13 cellular contexts compared by ENCODE assay signal in genomic region chr9:89455356-89455824, GRCh38. TPM values are rescaled to one million over a fixed set of nuclear protein-coding genes. Genes with fewer than 3 reads are reported as not detected.
DNase-seq lines count a peak whose midpoint lies in the region; ATAC-seq and TF ChIP-seq lines count a peak whose summit lies in the region.
"Had no signal": no experiment of that assay in that cellular context is flagged by ENCODE, and none has a peak within 500 bp of the region (broad histone marks: within the 10 kb centered on the region; RNA-seq: fewer than 3 reads in every experiment).

No MANE protein-coding gene starts in this region.

- H3K27me3 ChIP-seq in endodermal cell (ENCODE audit: control insufficient read depth, insufficient read depth, low read length, poor library complexity, severe bottlenecking), result no peaks in the 10 kb centered on the region

- H3K4me1 ChIP-seq in endodermal cell (ENCODE audit: control insufficient read depth, insufficient read depth, low read length), result peaks cover 5% of the 10 kb centered on the region
- H3K4me1 ChIP-seq: prostate gland had no signal

- ATAC-seq in GM18505 (IDR thresholded peaks at IDR 0.05; ENCODE audit: unreplicated experiment), result no peak

- TF ChIP-seq POLR2A in GM18505 (IDR thresholded peaks at IDR 0.05; ENCODE audit: borderline replicate concordance, extremely low read depth, insufficient read depth, insufficient read length), result no peak

- peak overlapping the region; percentile 36 for H3K4me3 Mint-ChIP-seq in activated naive CD4-positive, alpha-beta T cell treated with anti-CD3 and anti-CD28 coated beads, Interleukin-2, amount 10 ng/mL, durations not matched to agents 7 days and 5 days
- peak overlapping the region; percentile 52 for H3K4me3 Mint-ChIP-seq in activated CD4-positive, alpha-beta memory T cell treated with anti-CD3 and anti-CD28 coated beads, Interleukin-2, amount 10 ng/mL, durations not matched to agents 7 days and 5 days
- H3K4me3 Mint-ChIP-seq in endodermal cell, result no peak overlapping the region

- CTCF ChIA-PET in activated naive CD4-positive, alpha-beta T cell treated with anti-CD3 and anti-CD28 coated beads, Interleukin-2, amount 10 ng/mL, durations not matched to agents 7 days and 5 days (lab: Charles Lee), result interaction anchor here (2.6 to 3.3 kb wide), 2 partner anchors 26 to 94 kb away, joined by 13 to 17 read pairs; no protein-coding TSS in a partner anchor
- CTCF ChIA-PET in activated CD4-positive, alpha-beta memory T cell treated with anti-CD3 and anti-CD28 coated beads, Interleukin-2, amount 10 ng/mL, durations not matched to agents 7 days and 5 days (lab: Charles Lee), result interaction anchor here (1.0 to 2.4 kb wide), 5 partner anchors 10 to 142 kb away, joined by 3 to 13 read pairs (median 4); no protein-coding TSS in a partner anchor

- no peaks in the 10 kb centered on the region for H3K9me3 Mint-ChIP-seq in activated naive CD4-positive, alpha-beta T cell treated with anti-CD3 and anti-CD28 coated beads, Interleukin-2, amount 10 ng/mL, durations not matched to agents 7 days and 5 days
- no peaks in the 10 kb centered on the region for H3K9me3 Mint-ChIP-seq in activated CD4-positive, alpha-beta memory T cell treated with anti-CD3 and anti-CD28 coated beads, Interleukin-2, amount 10 ng/mL, durations not matched to agents 7 days and 5 days
- H3K9me3 Mint-ChIP-seq in endodermal cell, result no peaks in the 10 kb centered on the region

- TF ChIP-seq CTCF in endodermal cell (conservative IDR thresholded peaks at IDR 0.05), result no peak

- peak overlapping the region; percentile 84 for H3K27ac Mint-ChIP-seq in activated naive CD4-positive, alpha-beta T cell treated with anti-CD3 and anti-CD28 coated beads, Interleukin-2, amount 10 ng/mL, durations not matched to agents 7 days and 5 days
- peak overlapping the region; percentile 76 for H3K27ac Mint-ChIP-seq in activated CD4-positive, alpha-beta memory T cell treated with anti-CD3 and anti-CD28 coated beads, Interleukin-2, amount 10 ng/mL, durations not matched to agents 7 days and 5 days
- H3K27ac Mint-ChIP-seq in endodermal cell, result peak overlapping the region; percentile 64

- peaks cover 76% of the 10 kb centered on the region for H3K36me3 Mint-ChIP-seq in activated naive CD4-positive, alpha-beta T cell treated with anti-CD3 and anti-CD28 coated beads, Interleukin-2, amount 10 ng/mL, durations not matched to agents 7 days and 5 days
- H3K36me3 Mint-ChIP-seq in activated CD4-positive, alpha-beta memory T cell treated with anti-CD3 and anti-CD28 coated beads, Interleukin-2, amount 10 ng/mL, durations not matched to agents 7 days and 5 days (ENCODE audit: low read depth), result peaks cover 83% of the 10 kb centered on the region
- H3K36me3 Mint-ChIP-seq in endodermal cell (ENCODE audit: low read depth), result peaks cover 7% of the 10 kb centered on the region

- POLR2A ChIA-PET in activated CD4-positive, alpha-beta memory T cell treated with anti-CD3 and anti-CD28 coated beads, Interleukin-2, amount 10 ng/mL, durations not matched to agents 7 days and 5 days (lab: Charles Lee), result interaction anchor here (1.1 to 5.1 kb wide), 12 partner anchors 10 to 93 kb away, joined by 3 to 35 read pairs (median 11); no protein-coding TSS in a partner anchor

- 92 to 96% methylated on average over 4 to 9 of the region's 9 CpGs for WGBS in endodermal cell (ENCODE audit: insufficient coverage in 1 of 2, insufficient read length in 1 of 2), 2 experiments

- H3K4me3 ChIP-seq in endodermal cell (ENCODE audit: low read length), result no peak overlapping the region
- H3K4me3 ChIP-seq: prostate gland had no signal

- H3K27ac ChIP-seq in endodermal cell (ENCODE audit: low read depth, low read length), result no peak overlapping the region
- peak overlapping the region; percentile 99 for H3K27ac ChIP-seq in substantia nigra (ENCODE audit: low read depth, low read length, poor library complexity, severe bottlenecking)
- H3K27ac ChIP-seq: prostate gland had no signal

- H3K9ac ChIP-seq in endodermal cell (ENCODE audit: extremely low read depth, low read length, poor library complexity, severe bottlenecking), result no peak overlapping the region
- H3K9ac ChIP-seq: SK-N-SH had no signal

- H3K4me1 Mint-ChIP-seq in activated naive CD4-positive, alpha-beta T cell treated with anti-CD3 and anti-CD28 coated beads, Interleukin-2, amount 10 ng/mL, durations not matched to agents 7 days and 5 days, result peaks cover 92% of the 10 kb centered on the region
- H3K4me1 Mint-ChIP-seq in activated CD4-positive, alpha-beta memory T cell treated with anti-CD3 and anti-CD28 coated beads, Interleukin-2, amount 10 ng/mL, durations not matched to agents 7 days and 5 days, result peaks cover 90% of the 10 kb centered on the region
- H3K4me1 Mint-ChIP-seq in endodermal cell, result peaks cover 19% of the 10 kb centered on the region

- H3K36me3 ChIP-seq in endodermal cell (ENCODE audit: control insufficient read depth, insufficient read depth, low read length), result no peaks in the 10 kb centered on the region
- H3K36me3 ChIP-seq: prostate gland had no signal

- no peaks in the 10 kb centered on the region for H3K9me3 ChIP-seq in endodermal cell (ENCODE audit: control insufficient read depth, low read length)
- H3K9me3 ChIP-seq: prostate gland, SK-N-SH had no signal

- no peaks in the 10 kb centered on the region for H3K27me3 Mint-ChIP-seq in activated naive CD4-positive, alpha-beta T cell treated with anti-CD3 and anti-CD28 coated beads, Interleukin-2, amount 10 ng/mL, durations not matched to agents 7 days and 5 days
- no peaks in the 10 kb centered on the region for H3K27me3 Mint-ChIP-seq in activated CD4-positive, alpha-beta memory T cell treated with anti-CD3 and anti-CD28 coated beads, Interleukin-2, amount 10 ng/mL, durations not matched to agents 7 days and 5 days
- H3K27me3 Mint-ChIP-seq in endodermal cell (ENCODE audit: insufficient read depth), result no peaks in the 10 kb centered on the region

- DNase-seq in activated naive CD4-positive, alpha-beta T cell treated with anti-CD3 and anti-CD28 coated beads, Interleukin-2, amount 10 ng/mL, durations not matched to agents 7 days and 5 days, result peak; percentile 69
- DNase-seq in activated naive CD4-positive, alpha-beta T cell treated with Interleukin-2 at 50 U/mL for 16 hours, result no peak
- peak; percentile 62 for DNase-seq in activated CD4-positive, alpha-beta memory T cell treated with anti-CD3 and anti-CD28 coated beads, Interleukin-2, amount 10 ng/mL, durations not matched to agents 7 days and 5 days
- DNase-seq in endodermal cell (no peak), substantia nigra (lab: John Stamatoyannopoulos, UW) (no peak), NCI-H82 treated with DMSO at 0.1 percent for 48 hours (lab: John Stamatoyannopoulos, UW; ENCODE audit: unreplicated experiment) (no peak), CD1c-positive myeloid dendritic cell (ENCODE audit: extremely low spot score) (no peak)
- DNase-seq: GOT3, mesendoderm, NCI-H226, SK-N-SH had no signal

RNA-seq across cellular contexts. Expression of gene SEMA4D, which starts 42.5 kb away (rescaled TPM):
- 100 to 1,000 TPM; 339 to 350 TPM for total RNA-seq in activated CD4-positive, alpha-beta memory T cell treated with anti-CD3 and anti-CD28 coated beads, Interleukin-2, amount 10 ng/mL, durations not matched to agents 7 days and 5 days
- 10 to 100 TPM; 42.8 to 51.0 TPM for total RNA-seq in endodermal cell
- 19.7 TPM for polyA plus RNA-seq in endodermal cell (2013, experiment 1 of 2)
- polyA plus RNA-seq in endodermal cell (2013, experiment 2 of 2), result 18.5 TPM

Comparison
In these comparisons a context has a peak if more than half of its experiments do, and no peak if none do; other contexts are left out.
1. DNase-seq: peak in activated naive CD4-positive, alpha-beta T cell treated with anti-CD3 and anti-CD28 coated beads, Interleukin-2, amount 10 ng/mL, durations not matched to agents 7 days and 5 days (single experiment) and activated CD4-positive, alpha-beta memory T cell treated with anti-CD3 and anti-CD28 coated beads, Interleukin-2, amount 10 ng/mL, durations not matched to agents 7 days and 5 days (single experiment); none in activated naive CD4-positive, alpha-beta T cell treated with Interleukin-2 at 50 U/mL for 16 hours (single experiment), endodermal cell (single experiment), substantia nigra (0 of 49), NCI-H82 treated with DMSO at 0.1 percent for 48 hours (single experiment) and CD1c-positive myeloid dendritic cell (single experiment).
2. RNA of gene SEMA4D, which starts 42.5 kb away (total RNA-seq): 339 to 350 TPM in activated CD4-positive, alpha-beta memory T cell treated with anti-CD3 and anti-CD28 coated beads, Interleukin-2, amount 10 ng/mL, durations not matched to agents 7 days and 5 days; 42.8 to 51.0 TPM in endodermal cell; every median in the first group is over 4 times any median in the second.
3. Peak in every context shown above with its lines, with median percentiles within 50 percentile points of each other: H3K27ac Mint-ChIP-seq.